ENCODE assay signal across 27 cellular contexts in the genomic region with DNA sequence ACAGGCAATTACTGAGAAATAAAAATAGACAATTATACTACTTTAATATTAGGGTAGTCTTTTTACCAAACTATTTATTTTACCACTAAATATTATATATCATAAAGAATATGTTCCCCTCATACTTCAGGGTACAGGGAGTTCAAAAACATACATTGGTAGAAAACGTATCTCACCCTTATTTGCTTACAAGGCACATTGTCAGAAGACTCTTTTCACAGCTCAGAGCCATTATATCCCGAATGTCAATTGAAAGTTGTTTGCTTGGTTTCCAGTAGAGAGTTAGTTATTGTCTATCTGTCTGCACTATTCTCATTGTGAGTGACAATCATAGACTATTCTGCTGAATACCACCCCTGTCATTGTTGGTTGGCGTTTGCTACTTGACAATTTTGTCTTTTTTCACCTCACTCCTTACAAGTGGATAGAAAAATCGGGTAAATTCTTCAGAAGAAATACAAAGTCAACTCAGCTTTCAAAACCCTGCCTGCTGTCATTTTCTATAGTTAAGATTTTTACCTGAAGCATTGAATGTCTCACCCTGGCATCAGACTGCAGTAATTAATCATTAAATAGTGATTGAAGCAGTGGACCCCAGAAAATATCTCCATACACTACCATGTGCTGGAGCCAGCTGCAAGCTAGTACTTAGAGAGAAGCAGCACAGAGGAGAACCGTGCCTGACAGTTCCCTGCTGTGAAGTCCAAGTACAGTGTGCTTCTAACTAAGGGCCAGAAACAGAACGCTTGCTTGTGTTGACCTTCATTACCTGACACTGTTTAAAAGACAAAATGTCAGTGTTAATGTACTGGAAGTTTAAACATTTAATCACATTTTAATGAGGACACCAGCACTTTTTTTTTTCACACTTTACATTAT.
DNase-seq lines count a peak whose midpoint lies in the region; ATAC-seq and TF ChIP-seq lines count a peak whose summit lies in the region.
"Had no signal": no experiment of that assay in that cellular context is flagged by ENCODE, and none has a peak within 500 bp of the region (broad histone marks: within the 10 kb centered on the region; RNA-seq: fewer than 3 reads in every experiment).

No MANE protein-coding gene starts in this region.

- H3K27ac Mint-ChIP-seq in endodermal cell = no peak overlapping the region
- H3K27ac Mint-ChIP-seq in activated naive CD4-positive, alpha-beta T cell treated with anti-CD3 and anti-CD28 coated beads, Interleukin-2, amount 50 U/mL, for 72 hours = no peak overlapping the region
- H3K27ac Mint-ChIP-seq: activated CD4-positive, alpha-beta T cell treated with anti-CD3 and anti-CD28 coated beads, Interleukin-2, amount 10 ng/mL, durations not matched to agents 7 days and 5 days; activated T-cell treated with anti-CD3 and anti-CD28 coated beads, Interleukin-2, amount 50 U/mL, for 24 hours; HFFc6; immature natural killer cell; naive B cell had no signal

- TF ChIP-seq CTCF in DOHH2 (IDR thresholded peaks at IDR 0.05; ENCODE audit: low read depth, low read length, poor library complexity, severe bottlenecking) (no peak), endodermal cell (conservative IDR thresholded peaks at IDR 0.05) (no peak)

- no peaks in the 10 kb centered on the region for H3K27me3 ChIP-seq in DOHH2 (ENCODE audit: control insufficient read depth, low read length)
- no peaks in the 10 kb centered on the region for H3K27me3 ChIP-seq in endodermal cell (ENCODE audit: control insufficient read depth, insufficient read depth, low read length, poor library complexity, severe bottlenecking)
- H3K27me3 ChIP-seq: body of pancreas, esophagus squamous epithelium, hepatocyte, left lung, Peyer's patch had no signal

- H3K36me3 ChIP-seq in DOHH2 (ENCODE audit: control insufficient read depth, low read length) (no peaks in the 10 kb centered on the region), endodermal cell (ENCODE audit: control insufficient read depth, insufficient read depth, low read length) (no peaks in the 10 kb centered on the region)
- H3K36me3 ChIP-seq: esophagus squamous epithelium, left lung, Peyer's patch had no signal

- H4K20me1 ChIP-seq in DOHH2 (ENCODE audit: control insufficient read depth, insufficient read depth, low read depth, low read length) = no peaks in the 10 kb centered on the region

- no peak overlapping the region for H3K4me3 Mint-ChIP-seq in endodermal cell
- H3K4me3 Mint-ChIP-seq: activated CD4-positive, alpha-beta T cell treated with anti-CD3 and anti-CD28 coated beads, Interleukin-2, amount 10 ng/mL, durations not matched to agents 7 days and 5 days; activated T-cell treated with anti-CD3 and anti-CD28 coated beads, Interleukin-2, amount 50 U/mL, for 24 hours; HFFc6; immature natural killer cell; naive B cell had no signal

- 70 to 76% methylated on average over 5 to 6 of the region's 6 CpGs for WGBS in endodermal cell (ENCODE audit: insufficient coverage in 1 of 2, insufficient read length in 1 of 2), 2 experiments

- no peak overlapping the region for H3K27ac ChIP-seq in DOHH2 (ENCODE audit: low read depth, low read length)
- no peak overlapping the region for H3K27ac ChIP-seq in endodermal cell (ENCODE audit: low read depth, low read length)
- H3K27ac ChIP-seq: body of pancreas, esophagus squamous epithelium, hepatocyte, KMS-11, left lung, Peyer's patch had no signal

- ATAC-seq in HG02678 (IDR thresholded peaks at IDR 0.05; ENCODE audit: unreplicated experiment) = no peak
- ATAC-seq in activated naive CD4-positive, alpha-beta T cell treated with anti-CD3 and anti-CD28 coated beads, Interleukin-2, amount 50 U/mL, for 72 hours = no peak
- ATAC-seq: body of pancreas, left lung had no signal

- H3K79me2 ChIP-seq in DOHH2 (ENCODE audit: control insufficient read depth, low read length) = no peaks in the 10 kb centered on the region
- H3K79me2 ChIP-seq: hepatocyte had no signal

- H3K4me1 ChIP-seq in DOHH2 (ENCODE audit: control insufficient read depth, low read length) (peaks cover 33% of the 10 kb centered on the region), endodermal cell (ENCODE audit: control insufficient read depth, insufficient read depth, low read length) (no peaks in the 10 kb centered on the region)
- H3K4me1 ChIP-seq: body of pancreas, esophagus squamous epithelium, left lung, Peyer's patch had no signal

- no peaks in the 10 kb centered on the region for H3K9me2 ChIP-seq in DOHH2 (replicated peaks; ENCODE audit: control insufficient read depth, low read length)

- H3K4me3 ChIP-seq in DOHH2 (ENCODE audit: low read length) (no peak overlapping the region), endodermal cell (ENCODE audit: low read length) (no peak overlapping the region)
- H3K4me3 ChIP-seq: body of pancreas, esophagus squamous epithelium, hepatocyte, left lung, Peyer's patch had no signal

- H3K9ac ChIP-seq in endodermal cell (ENCODE audit: extremely low read depth, low read length, poor library complexity, severe bottlenecking) = no peak overlapping the region
- H3K9ac ChIP-seq: KMS-11 had no signal

- H3K9me3 Mint-ChIP-seq in endodermal cell = no peaks in the 10 kb centered on the region
- H3K9me3 Mint-ChIP-seq in activated naive CD4-positive, alpha-beta T cell treated with anti-CD3 and anti-CD28 coated beads, Interleukin-2, amount 50 U/mL, for 72 hours = peaks cover 0 to 4% of the 10 kb centered on the region in 2 donors

- H3K4me2 ChIP-seq in DOHH2 (ENCODE audit: low read length) = peak overlapping the region; percentile 17; the same call in 1 of the 2 replicates
- H3K4me2 ChIP-seq: hepatocyte, KMS-11 had no signal

- H3K36me3 Mint-ChIP-seq in endodermal cell (ENCODE audit: low read depth) = no peaks in the 10 kb centered on the region
- no peaks in the 10 kb centered on the region for H3K36me3 Mint-ChIP-seq in activated naive CD4-positive, alpha-beta T cell treated with anti-CD3 and anti-CD28 coated beads, Interleukin-2, amount 50 U/mL, for 72 hours
- H3K36me3 Mint-ChIP-seq: immature natural killer cell, naive B cell had no signal

- DNase-seq in NAMALWA (ENCODE audit: low spot score) (peak; percentile 54), NCI-H345 treated with DMSO at 0.1 percent for 48 hours (lab: John Stamatoyannopoulos, UW; ENCODE audit: unreplicated experiment) (peak; percentile 52), endodermal cell (peak; percentile 50), activated gamma-delta T cell treated with Interleukin-2 at 50 U/mL for 16 hours (no peak)
- DNase-seq in activated naive CD4-positive, alpha-beta T cell treated with anti-CD3 and anti-CD28 coated beads, Interleukin-2, amount 50 U/mL, for 72 hours (ENCODE audit: low spot score in 2 of 2) = no peak
- DNase-seq: activated CD4-positive, alpha-beta T cell treated with anti-CD3 and anti-CD28 coated beads, Interleukin-2, amount 10 ng/mL, durations not matched to agents 7 days and 5 days; activated naive CD4-positive, alpha-beta T cell; activated T-cell treated with anti-CD3 and anti-CD28 coated beads, Interleukin-2, amount 50 U/mL, for 24 hours; body of pancreas; C1 segment of cervical spinal cord; dermis blood vessel endothelial cell; esophagus squamous epithelium; HFFc6; immature natural killer cell; left lung; naive B cell; NCI-H2171; nucleus accumbens; Peyer's patch; SIG-M5; stimulated activated naive CD4-positive, alpha-beta T cell treated with Interleukin-2 at 50 U/mL for 16 hours; SW 1271; T1000 had no signal

- no peaks in the 10 kb centered on the region for H3F3A ChIP-seq in DOHH2 (ENCODE audit: control insufficient read depth, insufficient read depth)

- H3K9me3 ChIP-seq in DOHH2 (ENCODE audit: control insufficient read depth, insufficient read depth, low read length) (no peaks in the 10 kb centered on the region), endodermal cell (ENCODE audit: control insufficient read depth, low read length) (no peaks in the 10 kb centered on the region)
- H3K9me3 ChIP-seq: body of pancreas, esophagus squamous epithelium, left lung, Peyer's patch had no signal

- H3K27me3 Mint-ChIP-seq in endodermal cell (ENCODE audit: insufficient read depth) = no peaks in the 10 kb centered on the region
- H3K27me3 Mint-ChIP-seq: activated CD4-positive, alpha-beta T cell treated with anti-CD3 and anti-CD28 coated beads, Interleukin-2, amount 10 ng/mL, durations not matched to agents 7 days and 5 days; activated T-cell treated with anti-CD3 and anti-CD28 coated beads, Interleukin-2, amount 50 U/mL, for 24 hours; naive B cell had no signal

- H3K4me1 Mint-ChIP-seq in endodermal cell = peaks cover 11% of the 10 kb centered on the region
- H3K4me1 Mint-ChIP-seq: activated CD4-positive, alpha-beta T cell treated with anti-CD3 and anti-CD28 coated beads, Interleukin-2, amount 10 ng/mL, durations not matched to agents 7 days and 5 days; immature natural killer cell; naive B cell had no signal

Comparison
In these comparisons a context has a peak if more than half of its experiments do, and no peak if none do; other contexts are left out.
1. DNase-seq: peak in NAMALWA (single experiment), NCI-H345 treated with DMSO at 0.1 percent for 48 hours (single experiment) and endodermal cell (single experiment); none in activated gamma-delta T cell treated with Interleukin-2 at 50 U/mL for 16 hours (single experiment) and activated naive CD4-positive, alpha-beta T cell treated with anti-CD3 and anti-CD28 coated beads, Interleukin-2, amount 50 U/mL, for 72 hours (0 of 2).